ENCODE assay signal across 8 cellular contexts in genomic region chr2:111121873-111122630, GRCh38. TPM values are rescaled to one million over a fixed set of nuclear protein-coding genes. Genes with fewer than 3 reads are reported as not detected.
DNase-seq lines count a peak whose midpoint lies in the region; ATAC-seq, FAIRE-seq and TF ChIP-seq lines count a peak whose summit lies in the region.

No MANE protein-coding gene starts in this region.

- peaks cover 13% of the 10 kb centered on the region for H3K79me2 ChIP-seq in keratinocyte (ENCODE audit: control insufficient read depth, insufficient read depth, low read length)

- H4K20me1 ChIP-seq in keratinocyte (ENCODE audit: control insufficient read depth, extremely low read depth, insufficient read depth, low read length), result no peaks in the 10 kb centered on the region

- TF ChIP-seq CTCF in WTC11 (IDR thresholded peaks at IDR 0.05), result no peak
- TF ChIP-seq CTCF in keratinocyte (optimal IDR thresholded peaks at IDR 0.05 in 1 of 3, IDR thresholded peaks at IDR 0.05 in 1 of 3, conservative IDR thresholded peaks at IDR 0.05 in 1 of 3; ENCODE audit: extremely low read depth in 1 of 3, insufficient read depth in 2 of 3, low read length in 3 of 3), result no peak

- no peaks in the 10 kb centered on the region for H3K9me1 ChIP-seq in keratinocyte (ENCODE audit: control insufficient read depth, extremely low read depth, insufficient read depth, low read length)

- peaks cover 23% of the 10 kb centered on the region for H3K4me1 ChIP-seq in keratinocyte (ENCODE audit: control insufficient read depth, extremely low read depth, insufficient read depth, low read length)

- peaks cover 0 to 4% of the 10 kb centered on the region in 2 experiments for H3K36me3 ChIP-seq in keratinocyte (ENCODE audit: control insufficient read depth in 2 of 2, extremely low read depth in 1 of 2, insufficient read depth in 2 of 2, low read length in 2 of 2)

- DNase-seq in ACHN, result peak; percentile 93
- DNase-seq in NCI-H2171 treated with DMSO at 0.1 percent for 48 hours (lab: John Stamatoyannopoulos, UW), result peak; percentile 74
- peak; percentile 88 for DNase-seq in WTC11 (ENCODE audit: low spot score)
- DNase-seq in cerebellar cortex (ENCODE audit: low spot score), result peak; percentile 62
- DNase-seq in keratinocyte (ENCODE audit: low read depth, low spot score), result no peak
- peak; percentile 60 to 70 for DNase-seq in stimulated activated CD4-positive, alpha-beta T cell treated with anti-CD3 and anti-CD28 coated beads, Interleukin-12 subunit alpha, Interleukin-12 subunit beta, amount 100 ng/mL, for 24 hours (ENCODE audit: low read depth in 2 of 2)

- H3K27ac Mint-ChIP-seq in WTC11, result peak overlapping the region; percentile 58; the same call in 1 of the 2 replicates

- H2AFZ ChIP-seq in keratinocyte (ENCODE audit: control insufficient read depth, low read length), result peak overlapping the region; percentile 83

- peak; percentile 55 for ATAC-seq in GM18867 (IDR thresholded peaks at IDR 0.05; ENCODE audit: unreplicated experiment)
- peak; percentile 50 for ATAC-seq in HG03095 (IDR thresholded peaks at IDR 0.05; ENCODE audit: unreplicated experiment)
- peak; percentile 57 for ATAC-seq in WTC11

- POLR2A ChIA-PET in WTC11 (lab: Charles Lee), result interaction anchor here (1.0 kb wide), 1 partner anchor 377 kb away, joined by 3 read pairs; no protein-coding TSS in a partner anchor

- H3K27ac ChIP-seq in keratinocyte (ENCODE audit: control insufficient read depth, insufficient read depth, low read length), result peak overlapping the region; percentile 75

- FAIRE-seq in keratinocyte (lab: Jason Lieb, UNC), result no peak

- peaks cover 33% of the 10 kb centered on the region for H3K4me1 Mint-ChIP-seq in WTC11

- peak overlapping the region; percentile 92 for H3K4me2 ChIP-seq in keratinocyte (ENCODE audit: control insufficient read depth, extremely low read depth, insufficient read depth, low read depth, low read length)

- no peaks in the 10 kb centered on the region for H3K9me3 Mint-ChIP-seq in WTC11

- H3K9me3 ChIP-seq in keratinocyte (ENCODE audit: control insufficient read depth, low read depth, low read length), result no peaks in the 10 kb centered on the region

- no peaks in the 10 kb centered on the region for H3K27me3 ChIP-seq in keratinocyte (ENCODE audit: control insufficient read depth, extremely low read depth, insufficient read depth, low read length)

- H3K4me3 Mint-ChIP-seq in WTC11, result peak overlapping the region; percentile 84

- H3K36me3 Mint-ChIP-seq in WTC11, result peaks cover 31% of the 10 kb centered on the region

- CTCF ChIA-PET in WTC11 (lab: Charles Lee), result interaction anchor here (1.3 to 2.1 kb wide), 2 partner anchors 11 to 64 kb away, joined by 6 to 7 read pairs; no protein-coding TSS in a partner anchor

- in situ Hi-C loops in ACHN (cut with HindIII; ENCODE audit: low pct_ligation_motif_present, low pct_unique_long_range_greater_than_20kb, low sequenced_read_pairs), result no loop called here

- peak overlapping the region; percentile 62 to 91 (median 83) for H3K4me3 ChIP-seq in keratinocyte (ENCODE audit: control insufficient read depth in 2 of 3, extremely low read depth in 1 of 3, insufficient read depth in 2 of 3, low read depth in 1 of 3, low read length in 3 of 3)

- dilution Hi-C loops in keratinocyte (cut with MboI; ENCODE audit: extremely low pct_ligation_motif_present, low sequenced_read_pairs), result no loop called here

- peak overlapping the region; percentile 89 for H3K9ac ChIP-seq in keratinocyte (ENCODE audit: control insufficient read depth, extremely low read depth, insufficient read depth, low read length)

- peaks cover 46% of the 10 kb centered on the region for H3K27me3 Mint-ChIP-seq in WTC11 (ENCODE audit: low read depth)

TF ChIP-seq in WTC11, 78 proteins besides CTCF, POLR2A, EP300 and RAD21 (continues in another document):
- TF ChIP-seq SMAD4 (CRISPR knock-in tag; IDR thresholded peaks at IDR 0.05) (no peak), JUN (CRISPR knock-in tag; IDR thresholded peaks at IDR 0.05) (0 out of 2 replicates have a peak, but pooled peaks have one; percentile 29), ZBTB43 (CRISPR knock-in tag; IDR thresholded peaks at IDR 0.05) (no peak), ZNF219 (CRISPR knock-in tag; IDR thresholded peaks at IDR 0.05; ENCODE audit: borderline replicate concordance) (0 out of 2 replicates have a peak, but pooled peaks have one; percentile 29), CBFB (CRISPR knock-in tag; IDR thresholded peaks at IDR 0.05; ENCODE audit: low read depth) (no peak), ZNF232 (CRISPR knock-in tag; IDR thresholded peaks at IDR 0.05) (no peak), KAT7 (CRISPR knock-in tag; IDR thresholded peaks at IDR 0.05; ENCODE audit: borderline replicate concordance) (0 out of 2 replicates have a peak, but pooled peaks have one; percentile 37), E2F5 (CRISPR knock-in tag; IDR thresholded peaks at IDR 0.05) (no peak), ATF1 (CRISPR knock-in tag; IDR thresholded peaks at IDR 0.05) (no peak)
- TF ChIP-seq, protein P1, sequence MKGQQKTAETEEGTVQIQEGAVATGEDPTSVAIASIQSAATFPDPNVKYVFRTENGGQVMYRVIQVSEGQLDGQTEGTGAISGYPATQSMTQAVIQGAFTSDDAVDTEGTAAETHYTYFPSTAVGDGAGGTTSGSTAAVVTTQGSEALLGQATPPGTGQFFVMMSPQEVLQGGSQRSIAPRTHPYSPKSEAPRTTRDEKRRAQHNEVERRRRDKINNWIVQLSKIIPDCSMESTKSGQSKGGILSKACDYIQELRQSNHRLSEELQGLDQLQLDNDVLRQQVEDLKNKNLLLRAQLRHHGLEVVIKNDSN (CRISPR knock-in tag; IDR thresholded peaks at IDR 0.05), result no peak
- TF ChIP-seq, protein P2, sequence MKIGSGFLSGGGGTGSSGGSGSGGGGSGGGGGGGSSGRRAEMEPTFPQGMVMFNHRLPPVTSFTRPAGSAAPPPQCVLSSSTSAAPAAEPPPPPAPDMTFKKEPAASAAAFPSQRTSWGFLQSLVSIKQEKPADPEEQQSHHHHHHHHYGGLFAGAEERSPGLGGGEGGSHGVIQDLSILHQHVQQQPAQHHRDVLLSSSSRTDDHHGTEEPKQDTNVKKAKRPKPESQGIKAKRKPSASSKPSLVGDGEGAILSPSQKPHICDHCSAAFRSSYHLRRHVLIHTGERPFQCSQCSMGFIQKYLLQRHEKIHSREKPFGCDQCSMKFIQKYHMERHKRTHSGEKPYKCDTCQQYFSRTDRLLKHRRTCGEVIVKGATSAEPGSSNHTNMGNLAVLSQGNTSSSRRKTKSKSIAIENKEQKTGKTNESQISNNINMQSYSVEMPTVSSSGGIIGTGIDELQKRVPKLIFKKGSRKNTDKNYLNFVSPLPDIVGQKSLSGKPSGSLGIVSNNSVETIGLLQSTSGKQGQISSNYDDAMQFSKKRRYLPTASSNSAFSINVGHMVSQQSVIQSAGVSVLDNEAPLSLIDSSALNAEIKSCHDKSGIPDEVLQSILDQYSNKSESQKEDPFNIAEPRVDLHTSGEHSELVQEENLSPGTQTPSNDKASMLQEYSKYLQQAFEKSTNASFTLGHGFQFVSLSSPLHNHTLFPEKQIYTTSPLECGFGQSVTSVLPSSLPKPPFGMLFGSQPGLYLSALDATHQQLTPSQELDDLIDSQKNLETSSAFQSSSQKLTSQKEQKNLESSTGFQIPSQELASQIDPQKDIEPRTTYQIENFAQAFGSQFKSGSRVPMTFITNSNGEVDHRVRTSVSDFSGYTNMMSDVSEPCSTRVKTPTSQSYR (CRISPR knock-in tag; IDR thresholded peaks at IDR 0.05), result no peak

RNA-seq across cellular contexts. Expression of gene BCL2L11, which starts 1.3 kb away (rescaled TPM):
- total RNA-seq in WTC11 (2021), result 19.3 to 20.8 TPM (median 20.7 TPM) in 3 replicates
- 1.4 to 1.9 TPM (median 1.6 TPM) in 3 replicates for polyA plus RNA-seq in keratinocyte
- 3.5 TPM for polyA plus RNA-seq in keratinocyte (2011; ENCODE audit: low read depth)
- 0.70 and 1.5 TPM in 2 replicates for polyA plus RNA-seq in keratinocyte (2011; cell fraction: cytosol; rRNA removed)
- polyA plus RNA-seq in keratinocyte (2011; cell fraction: nucleus; rRNA removed), result 2.6 and 2.7 TPM in 2 replicates
- polyA plus RNA-seq in keratinocyte (2012; ENCODE audit: low replicate concordance), result 1.7 and 3.7 TPM in 2 replicates
- polyA minus RNA-seq in keratinocyte, result 0.99 to 2.7 TPM (median 1.8 TPM) in 3 replicates
- polyA minus RNA-seq in keratinocyte (2011; cell fraction: cytosol; rRNA and poly(A)+ RNA removed), result 0.38 TPM
- polyA minus RNA-seq in keratinocyte (2011; cell fraction: nucleus; rRNA and poly(A)+ RNA removed), result 1.9 and 2.1 TPM in 2 replicates
